ENCODE assay signal across 1 cellular context in genomic region chr12:117042171-117042809, GRCh38.
TF ChIP-seq lines count a peak whose summit lies in the region.

No MANE protein-coding gene starts in this region.

TF ChIP-seq in HepG2, 621 proteins besides CTCF, POLR2A, EP300 and RAD21 (continued from another document):
- TF ChIP-seq ZBTB4 (CRISPR knock-in tag; IDR thresholded peaks at IDR 0.05; ENCODE audit: borderline replicate concordance) (peak; percentile 61; the same call in 1 of the 2 replicates), ZFX (CRISPR knock-in tag; IDR thresholded peaks at IDR 0.05; ENCODE audit: low read depth) (peak; percentile 50), PRPF4 (IDR thresholded peaks at IDR 0.05; ENCODE audit: low read depth, low read length, poor library complexity, severe bottlenecking) (no peak), ZNF704 (CRISPR knock-in tag; IDR thresholded peaks at IDR 0.05; ENCODE audit: borderline replicate concordance) (no peak), PITX1 (CRISPR knock-in tag; IDR thresholded peaks at IDR 0.05) (0 out of 2 replicates have a peak, but pooled peaks have one; percentile 15), HOXA3 (CRISPR knock-in tag; IDR thresholded peaks at IDR 0.05) (0 out of 2 replicates have a peak, but pooled peaks have one; percentile 20)
